11 cellular contexts compared by ENCODE assay signal in the genomic region with DNA sequence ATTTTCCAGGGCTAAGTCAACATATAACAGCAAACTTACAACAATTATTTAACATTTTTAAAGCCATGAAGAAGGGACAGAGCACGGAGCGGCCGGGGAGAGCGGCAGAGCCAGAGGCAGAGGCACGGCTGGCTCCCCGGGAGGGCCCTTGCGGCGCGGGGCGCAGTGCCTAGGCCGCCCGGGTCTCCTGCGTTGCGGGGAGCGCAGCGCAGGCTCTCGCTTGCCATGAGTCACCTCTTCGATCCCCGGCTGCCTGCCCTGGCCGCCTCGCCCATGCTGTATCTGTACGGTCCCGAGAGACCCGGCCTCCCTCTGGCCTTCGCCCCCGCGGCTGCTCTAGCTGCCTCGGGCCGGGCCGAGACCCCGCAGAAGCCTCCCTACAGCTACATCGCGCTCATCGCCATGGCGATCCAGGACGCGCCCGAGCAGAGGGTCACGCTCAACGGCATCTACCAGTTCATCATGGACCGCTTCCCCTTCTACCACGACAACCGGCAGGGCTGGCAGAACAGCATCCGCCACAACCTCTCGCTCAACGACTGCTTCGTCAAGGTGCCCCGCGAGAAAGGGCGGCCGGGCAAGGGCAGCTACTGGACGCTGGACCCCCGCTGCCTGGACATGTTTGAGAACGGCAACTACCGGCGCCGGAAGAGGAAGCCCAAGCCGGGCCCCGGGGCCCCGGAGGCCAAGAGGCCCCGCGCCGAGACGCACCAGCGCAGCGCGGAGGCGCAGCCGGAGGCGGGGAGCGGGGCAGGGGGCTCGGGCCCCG. TPM values are rescaled to one million over a fixed set of nuclear protein-coding genes. Genes with fewer than 3 reads are reported as not detected.
DNase-seq lines count a peak whose midpoint lies in the region; ATAC-seq and TF ChIP-seq lines count a peak whose summit lies in the region.
"Had no signal": no experiment of that assay in that cellular context is flagged by ENCODE, and none has a peak within 500 bp of the region (broad histone marks: within the 10 kb centered on the region; RNA-seq: fewer than 3 reads in every experiment).

FOXL1 (plus strand) TSS at position 51 of the 769 bp plus-strand sequence; CDS start at position 226, 175 bp downstream.

- DNase-seq in SK-N-SH, result no peak
- DNase-seq in coronary artery (ENCODE audit: low spot score), result peak; percentile 79
- no peak for DNase-seq in kidney epithelial cell (ENCODE audit: low read depth)
- DNase-seq in tibial nerve (ENCODE audit: low spot score in 2 of 2), result no peak
- DNase-seq in naive thymus-derived CD4-positive, alpha-beta T cell, result no peak
- DNase-seq in NCI-H146 (lab: John Stamatoyannopoulos, UW), result no peak
- DNase-seq: NCI-H1417 treated with DMSO at 0.1 percent for 48 hours; stimulated activated CD4-positive, alpha-beta T cell treated with anti-CD3 and anti-CD28 coated beads, Interleukin-15, amount 100 ng/mL, for 24 hours had no signal

- no peak for TF ChIP-seq EP300 in SK-N-SH (IDR thresholded peaks at IDR 0.05; ENCODE audit: borderline replicate concordance in 1 of 2, low read depth in 1 of 2, low read length in 1 of 2)
- TF ChIP-seq EP300 in tibial nerve (IDR thresholded peaks at IDR 0.05), result no peak

- peaks cover 73 to 80% (median 77%) of the 10 kb centered on the region in 5 donors for H3K27me3 Mint-ChIP-seq in naive thymus-derived CD4-positive, alpha-beta T cell

- H3K27me3 ChIP-seq in SK-N-SH (ENCODE audit: insufficient read depth) (no peaks in the 10 kb centered on the region), kidney epithelial cell (ENCODE audit: control insufficient read depth, insufficient read depth, low read length) (no peaks in the 10 kb centered on the region), tibial nerve (peaks cover 0 to 74% of the 10 kb centered on the region in 2 donors)
- peaks cover 4 to 9% of the 10 kb centered on the region in 2 donors for H3K27me3 ChIP-seq in naive thymus-derived CD4-positive, alpha-beta T cell (ENCODE audit: control insufficient read depth in 2 of 2, insufficient read depth in 2 of 2, low read length in 2 of 2)

- 53% methylated on average over 27 of the region's 73 CpGs for WGBS in SK-N-SH (ENCODE audit: low lambda C conversion rate)
- 6 to 11% methylated on average over 45 to 50 of the region's 73 CpGs for WGBS in tibial nerve, 2 donors

- peaks cover 49% of the 10 kb centered on the region for H3F3A ChIP-seq in SK-N-SH (replicated peaks; ENCODE audit: insufficient read depth)

- H3K4me3 Mint-ChIP-seq in naive thymus-derived CD4-positive, alpha-beta T cell, result peak within 1 kb of the TSS in 5 of 10 donors; percentile 17 to 82 (median 23)

- no peaks in the 10 kb centered on the region for H3K36me3 ChIP-seq in SK-N-SH (replicated peaks in 1 of 2; ENCODE audit: control insufficient read depth in 1 of 2, insufficient read depth in 2 of 2, low read length in 1 of 2)
- H3K36me3 ChIP-seq in kidney epithelial cell (ENCODE audit: control insufficient read depth, insufficient read depth, low read length), result no peaks in the 10 kb centered on the region
- H3K36me3 ChIP-seq in tibial nerve, result no peaks in the 10 kb centered on the region
- H3K36me3 ChIP-seq in naive thymus-derived CD4-positive, alpha-beta T cell (ENCODE audit: control insufficient read depth in 2 of 3, insufficient read depth in 3 of 3, low read length in 3 of 3), result no peaks in the 10 kb centered on the region

- peaks cover 0 to 2% (median 0%) of the 10 kb centered on the region in 11 donors for H3K9me3 Mint-ChIP-seq in naive thymus-derived CD4-positive, alpha-beta T cell

- no peak within 1 kb of the TSS for H3K27ac Mint-ChIP-seq in naive thymus-derived CD4-positive, alpha-beta T cell

- peak within 1 kb of the TSS; percentile 83 for H3K9ac ChIP-seq in SK-N-SH

- H2AFZ ChIP-seq in SK-N-SH (ENCODE audit: low read depth), result no peak within 1 kb of the TSS

- H4K20me1 ChIP-seq in SK-N-SH (ENCODE audit: insufficient read depth), result no peaks in the 10 kb centered on the region

- H3K9me2 ChIP-seq in SK-N-SH, result no peaks in the 10 kb centered on the region

- CTCF ChIA-PET in SK-N-SH (lab: Yijun Ruan, JAX), result interaction anchor here (0.7 to 1.0 kb wide), 2 partner anchors 14 to 625 kb away, joined by 3 read pairs; no protein-coding TSS in a partner anchor
- CTCF ChIA-PET in naive thymus-derived CD4-positive, alpha-beta T cell (lab: Charles Lee), result no interaction called here

- POLR2A ChIA-PET in SK-N-SH (lab: Yijun Ruan, JAX), result no interaction called here
- POLR2A ChIA-PET in naive thymus-derived CD4-positive, alpha-beta T cell (lab: Charles Lee), result no interaction called here

- H3K4me3 ChIP-seq in SK-N-SH (ENCODE audit: low read depth in 2 of 2, low read length in 1 of 2) (peak within 1 kb of the TSS in 1 of 2 experiments; percentile 73; a peak in 3 of 4 replicates), coronary artery (peak within 1 kb of the TSS; percentile 82), kidney epithelial cell (ENCODE audit: low read depth, low read length) (peak within 1 kb of the TSS; percentile 25), tibial nerve (peak within 1 kb of the TSS; percentile 20 to 52 (median 26))
- no peak within 1 kb of the TSS for H3K4me3 ChIP-seq in naive thymus-derived CD4-positive, alpha-beta T cell (ENCODE audit: low read length)

- intact Hi-C loops in naive thymus-derived CD4-positive, alpha-beta T cell (cut with micrococcal nuclease), result loop anchor here in 1 of 2 donors (5.0 kb wide), 1 partner anchor 184 kb away; no protein-coding TSS in a partner anchor

- TF ChIP-seq CTCF in SK-N-SH (IDR thresholded peaks at IDR 0.05) (no peak), coronary artery (IDR thresholded peaks at IDR 0.05) (no peak), kidney epithelial cell (IDR thresholded peaks at IDR 0.05; ENCODE audit: insufficient read depth, low read length, poor library complexity, severe bottlenecking) (no peak), tibial nerve (IDR thresholded peaks at IDR 0.05) (no peak)

- no peak for ATAC-seq in SK-N-SH treated with all-trans-retinoic acid at 6 μM for 48 hours
- ATAC-seq in naive thymus-derived CD4-positive, alpha-beta T cell, result no peak
- ATAC-seq in HG02885 (IDR thresholded peaks at IDR 0.05; ENCODE audit: poor library complexity, unreplicated experiment), result no peak

- H3K4me2 ChIP-seq in SK-N-SH, result peak within 1 kb of the TSS; percentile 92

- H3K27ac ChIP-seq in SK-N-SH (ENCODE audit: low read depth in 2 of 2, low read length in 1 of 2), result peak within 1 kb of the TSS in 1 of 2 experiments; percentile 96; a peak in 2 of 4 replicates
- H3K27ac ChIP-seq in coronary artery, result peak within 1 kb of the TSS; percentile 98
- peak within 1 kb of the TSS; percentile 32 to 92 (median 77) for H3K27ac ChIP-seq in tibial nerve
- no peak within 1 kb of the TSS for H3K27ac ChIP-seq in naive thymus-derived CD4-positive, alpha-beta T cell (ENCODE audit: low read depth, low read length)
- H3K27ac ChIP-seq: 22Rv1 had no signal

- no peaks in the 10 kb centered on the region for H3K36me3 Mint-ChIP-seq in naive thymus-derived CD4-positive, alpha-beta T cell

- H3K79me2 ChIP-seq in SK-N-SH (ENCODE audit: insufficient read depth), result peaks cover 90% of the 10 kb centered on the region

- TF ChIP-seq POLR2A in tibial nerve (IDR thresholded peaks at IDR 0.05), result no peak

- no peak for TF ChIP-seq RAD21 in SK-N-SH (IDR thresholded peaks at IDR 0.05; ENCODE audit: low read length)

- H3K9me3 ChIP-seq in SK-N-SH (no peaks in the 10 kb centered on the region), tibial nerve (no peaks in the 10 kb centered on the region)
- no peaks in the 10 kb centered on the region for H3K9me3 ChIP-seq in naive thymus-derived CD4-positive, alpha-beta T cell (ENCODE audit: control insufficient read depth in 2 of 3, low read length in 3 of 3)

- H3K4me1 ChIP-seq in SK-N-SH (ENCODE audit: control insufficient read depth in 1 of 2, insufficient read depth in 2 of 2, low read depth in 1 of 2, low read length in 1 of 2) (peaks cover 0 to 19% of the 10 kb centered on the region in 2 experiments; a peak in 2 of 4 replicates), tibial nerve (peaks cover 0 to 64% (median 18%) of the 10 kb centered on the region in 4 donors)
- no peaks in the 10 kb centered on the region for H3K4me1 ChIP-seq in naive thymus-derived CD4-positive, alpha-beta T cell (ENCODE audit: control insufficient read depth in 2 of 2, insufficient read depth in 2 of 2, low read length in 2 of 2)

- H3K4me1 Mint-ChIP-seq in naive thymus-derived CD4-positive, alpha-beta T cell, result peaks cover 0 to 23% (median 5%) of the 10 kb centered on the region in 7 donors

TF ChIP-seq in SK-N-SH, 30 proteins besides CTCF, POLR2A, EP300 and RAD21:
- 0 out of 2 replicates have a peak, but pooled peaks have one; percentile 5 for TF ChIP-seq FOSL2 (IDR thresholded peaks at IDR 0.05; ENCODE audit: borderline replicate concordance, low read depth)
- TF ChIP-seq, protein P1, sequence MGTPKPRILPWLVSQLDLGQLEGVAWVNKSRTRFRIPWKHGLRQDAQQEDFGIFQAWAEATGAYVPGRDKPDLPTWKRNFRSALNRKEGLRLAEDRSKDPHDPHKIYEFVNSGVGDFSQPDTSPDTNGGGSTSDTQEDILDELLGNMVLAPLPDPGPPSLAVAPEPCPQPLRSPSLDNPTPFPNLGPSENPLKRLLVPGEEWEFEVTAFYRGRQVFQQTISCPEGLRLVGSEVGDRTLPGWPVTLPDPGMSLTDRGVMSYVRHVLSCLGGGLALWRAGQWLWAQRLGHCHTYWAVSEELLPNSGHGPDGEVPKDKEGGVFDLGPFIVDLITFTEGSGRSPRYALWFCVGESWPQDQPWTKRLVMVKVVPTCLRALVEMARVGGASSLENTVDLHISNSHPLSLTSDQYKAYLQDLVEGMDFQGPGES (IDR thresholded peaks at IDR 0.05; ENCODE audit: low read depth, low read length), result no peak

TF ChIP-seq in SK-N-SH treated with all-trans-retinoic acid at 6 μM for 48 hours, 23 proteins besides CTCF, POLR2A, EP300 and RAD21:
- TF ChIP-seq CSDC2 (CRISPR knock-in tag; IDR thresholded peaks at IDR 0.05), result no peak
- TF ChIP-seq RARB (CRISPR knock-in tag; IDR thresholded peaks at IDR 0.05), result no peak
- TF ChIP-seq GLIS3 (CRISPR knock-in tag; IDR thresholded peaks at IDR 0.05), result no peak

RNA-seq across cellular contexts. Expression of gene FOXL1, which starts in this region (rescaled TPM):
- polyA plus RNA-seq in SK-N-SH (2012; rRNA removed), result 2.5 and 2.8 TPM in 2 replicates
- polyA plus RNA-seq in SK-N-SH (2012; cell fraction: cytosol; rRNA removed), result 1.7 and 2.3 TPM in 2 replicates
- 5.7 and 15.3 TPM in 2 replicates for polyA plus RNA-seq in SK-N-SH (2012; cell fraction: nucleus; rRNA removed)
- total RNA-seq in kidney epithelial cell (9.0 and 9.2 TPM in 2 replicates), tibial nerve (10 to 100 TPM in 1 of 4 donors, 1 to 10 TPM in 3; 6.9 to 10.5 (median 8.1) TPM)
- total RNA-seq in naive thymus-derived CD4-positive, alpha-beta T cell, result not detected
- not detected for polyA plus RNA-seq in naive thymus-derived CD4-positive, alpha-beta T cell
